Comparison of ENCODE assay signal across 25 cellular contexts in genomic region chr16:79351927-79352326, GRCh38.
A peak's percentile ranks its signal among the peaks of the same experiment; 100 is the strongest.
DNase-seq lines count a peak whose midpoint lies in the region; ATAC-seq and TF ChIP-seq lines count a peak whose summit lies in the region.
"Had no signal": no experiment of that assay in that cellular context is flagged by ENCODE, and none has a peak within 500 bp of the region (broad histone marks: within the 10 kb centered on the region; RNA-seq: fewer than 3 reads in every experiment).

No MANE protein-coding gene starts in this region.

- H3K9me3 Mint-ChIP-seq in MCF 10A (ENCODE audit: unreplicated experiment), result no peaks in the 10 kb centered on the region
- H3K9me3 Mint-ChIP-seq: CD14-positive monocyte; CD4-positive, alpha-beta memory T cell; CD8-positive, alpha-beta memory T cell had no signal

- peak; percentile 58 for DNase-seq in MCF 10A (ENCODE audit: unreplicated experiment)
- no peak for DNase-seq in breast epithelium (ENCODE audit: low spot score in 2 of 2)
- DNase-seq in gastrocnemius medialis, result peak; percentile 43 to 76
- DNase-seq in BE2C, result no peak
- DNase-seq in NCI-H226, result no peak
- DNase-seq: AML-193; C1 segment of cervical spinal cord; CD4-positive, alpha-beta memory T cell; CD4-positive, CD25-positive, alpha-beta regulatory T cell; CD8-positive, alpha-beta memory T cell; COR-L47; DMS 273 treated with DMSO at 0.1 percent for 48 hours; DMS153; DMS53; DMS79; DND-41; EL; GDM1 had no signal

- TF ChIP-seq CTCF in MCF 10A (IDR thresholded peaks at IDR 0.05; ENCODE audit: unreplicated experiment) (no peak), breast epithelium (IDR thresholded peaks at IDR 0.05) (no peak), gastrocnemius medialis (IDR thresholded peaks at IDR 0.05 in 4 of 5, conservative IDR thresholded peaks at IDR 0.05 in 1 of 5) (no peak), BE2C (IDR thresholded peaks at IDR 0.05; ENCODE audit: low read depth, low read length) (no peak)

- intact Hi-C loops in MCF 10A (cut with micrococcal nuclease) (no loop called here), breast epithelium (cut with DNase I; ENCODE audit: low total_unique reads) (no loop called here), gastrocnemius medialis (cut with DNase I; ENCODE audit: low total_unique reads) (no loop called here)

- H3K4me3 Mint-ChIP-seq in MCF 10A (ENCODE audit: unreplicated experiment), result no peak overlapping the region
- H3K4me3 Mint-ChIP-seq: B cell; CD14-positive monocyte; CD4-positive, alpha-beta memory T cell; CD4-positive, CD25-positive, alpha-beta regulatory T cell; CD8-positive, alpha-beta memory T cell had no signal

- no peaks in the 10 kb centered on the region for H3K36me3 Mint-ChIP-seq in MCF 10A (ENCODE audit: insufficient read depth, unreplicated experiment)
- H3K36me3 Mint-ChIP-seq: CD14-positive monocyte; CD4-positive, alpha-beta memory T cell; CD4-positive, CD25-positive, alpha-beta regulatory T cell; CD8-positive, alpha-beta memory T cell had no signal

- H3K27me3 Mint-ChIP-seq in MCF 10A (ENCODE audit: insufficient read depth, unreplicated experiment), result no peaks in the 10 kb centered on the region
- H3K27me3 Mint-ChIP-seq: CD4-positive, alpha-beta memory T cell; CD4-positive, CD25-positive, alpha-beta regulatory T cell; CD8-positive, alpha-beta memory T cell had no signal

- H3K4me3 ChIP-seq in breast epithelium, result no peak overlapping the region
- no peak overlapping the region for H3K4me3 ChIP-seq in gastrocnemius medialis
- H3K4me3 ChIP-seq in BE2C (ENCODE audit: low read depth, low read length), result no peak overlapping the region
- H3K4me3 ChIP-seq: A549, BLaER1, GM12878 had no signal

- CTCF ChIA-PET in MCF 10A (lab: Yijun Ruan, JAX), result interaction anchor here (0.6 kb wide), 1 partner anchor 1175 kb away, joined by 3 read pairs; no protein-coding TSS in a partner anchor

- in situ Hi-C loops in gastrocnemius medialis (cut with MboI; ENCODE audit: low sequenced_read_pairs in 4 of 4), result no loop called here

- no peak overlapping the region for H3K27ac Mint-ChIP-seq in MCF 10A (ENCODE audit: low read depth, unreplicated experiment)
- H3K27ac Mint-ChIP-seq: B cell; CD14-positive monocyte; CD4-positive, alpha-beta memory T cell; CD4-positive, CD25-positive, alpha-beta regulatory T cell; CD8-positive, alpha-beta memory T cell had no signal

- H3K4me1 Mint-ChIP-seq in MCF 10A (ENCODE audit: insufficient read depth, unreplicated experiment), result peaks cover 27% of the 10 kb centered on the region
- H3K4me1 Mint-ChIP-seq: B cell had no signal

- no peak overlapping the region for H3K27ac ChIP-seq in breast epithelium
- peak overlapping the region; percentile 22 to 79 (median 62) for H3K27ac ChIP-seq in gastrocnemius medialis
- H3K27ac ChIP-seq: 22Rv1, A549, BLaER1 had no signal

- TF ChIP-seq POLR2A in breast epithelium (IDR thresholded peaks at IDR 0.05) (no peak), gastrocnemius medialis (IDR thresholded peaks at IDR 0.05) (no peak)

- POLR2A ChIA-PET in MCF 10A (lab: Yijun Ruan, JAX), result interaction anchor here (1.0 kb wide), 1 partner anchor 9 kb away, joined by 4 read pairs; no protein-coding TSS in a partner anchor

- ATAC-seq in esophagus mucosa (peak; percentile 61), gastrocnemius medialis (peak; percentile 90 to 92)
- ATAC-seq: A549, GM12878 had no signal

- H3K9me3 ChIP-seq in breast epithelium (no peaks in the 10 kb centered on the region), gastrocnemius medialis (no peaks in the 10 kb centered on the region), BE2C (no peaks in the 10 kb centered on the region; the same call in 1 of the 2 replicates)
- H3K9me3 ChIP-seq: A549, BLaER1 had no signal

- H3K27me3 ChIP-seq in breast epithelium (no peaks in the 10 kb centered on the region), gastrocnemius medialis (no peaks in the 10 kb centered on the region), BE2C (no peaks in the 10 kb centered on the region)
- H3K27me3 ChIP-seq: BLaER1 had no signal

- H3K36me3 ChIP-seq in breast epithelium (no peaks in the 10 kb centered on the region), gastrocnemius medialis (no peaks in the 10 kb centered on the region), BE2C (no peaks in the 10 kb centered on the region)
- H3K36me3 ChIP-seq: BLaER1 had no signal

- no peaks in the 10 kb centered on the region for H3K4me1 ChIP-seq in breast epithelium
- peaks cover 7 to 22% of the 10 kb centered on the region in 2 donors for H3K4me1 ChIP-seq in gastrocnemius medialis
- H3K4me1 ChIP-seq in BE2C, result no peaks in the 10 kb centered on the region
- H3K4me1 ChIP-seq: A549, BLaER1 had no signal

- BruUV-seq in MCF 10A (replicated peaks; lab: Mats Ljungman, UMichigan), result no TSS peak

Comparison
In these comparisons a context has a peak if more than half of its experiments do, and no peak if none do; other contexts are left out.
1. DNase-seq: peak in MCF 10A (single experiment) and gastrocnemius medialis (2 of 2); none in breast epithelium (0 of 2), BE2C (single experiment) and NCI-H226 (single experiment).
2. H3K27ac ChIP-seq: peak in gastrocnemius medialis (4 of 4); none in breast epithelium (0 of 2).